In the genomic region with DNA sequence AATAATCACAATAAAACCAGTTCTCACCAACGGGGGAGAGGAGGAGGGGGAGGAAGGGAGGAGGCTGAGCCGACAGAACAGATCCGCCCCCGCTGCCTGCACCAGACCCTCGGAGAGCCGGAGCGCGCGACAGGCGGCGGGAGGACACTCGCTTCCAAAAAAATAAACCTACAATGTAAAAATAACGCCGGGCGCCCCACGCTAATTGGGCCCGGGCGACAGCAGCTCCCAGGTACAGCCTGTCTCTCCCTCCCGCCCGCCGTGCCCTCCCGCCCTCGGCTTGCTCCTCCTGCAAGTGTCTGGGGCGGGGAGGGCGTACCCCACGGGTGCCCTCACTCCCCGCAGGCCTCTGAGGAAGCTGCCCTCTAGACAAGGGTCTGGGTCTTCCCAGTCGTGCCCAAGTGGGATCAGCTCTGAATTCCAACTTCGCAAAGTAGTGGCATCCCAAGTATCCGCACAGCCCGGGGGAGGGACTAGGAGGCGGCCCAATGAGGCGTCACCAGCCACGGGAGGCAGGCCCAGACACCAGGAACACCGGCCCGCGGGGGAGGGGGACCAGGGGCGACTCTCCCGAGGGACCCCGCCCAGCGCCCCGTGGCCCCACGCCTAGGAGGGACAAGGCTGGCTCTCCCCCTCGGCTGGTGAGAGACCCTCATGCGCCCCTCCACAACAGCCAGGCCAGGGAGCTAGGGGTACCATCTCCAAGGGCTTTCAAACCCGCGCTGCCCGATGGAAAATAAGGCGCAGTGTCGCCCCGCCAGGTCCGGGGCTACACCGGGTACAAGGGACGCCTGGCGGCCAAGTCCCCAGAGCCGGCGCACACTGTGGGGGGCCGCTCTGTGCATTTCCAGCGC, we compare ENCODE assay signal across 8 cellular contexts. TPM values are rescaled to one million over a fixed set of nuclear protein-coding genes. Genes with fewer than 3 reads are reported as not detected.
DNase-seq lines count a peak whose midpoint lies in the region; ATAC-seq and TF ChIP-seq lines count a peak whose summit lies in the region.

No MANE protein-coding gene starts in this region.

- peaks cover 46% of the 10 kb centered on the region for H3K4me1 Mint-ChIP-seq in neural progenitor cell

- DNase-seq in D341Med (ENCODE audit: low spot score) (peak; percentile 87), HuH-7 (ENCODE audit: low spot score) (peak; percentile 93), SHP77 (lab: John Stamatoyannopoulos, UW) (peak; percentile 21 to 65), foreskin melanocyte (peak; percentile 63), neural progenitor cell (ENCODE audit: low spot score) (peak; percentile 88), suprapubic skin (ENCODE audit: low spot score in 2 of 2) (peak; percentile 94 to 97)
- DNase-seq in activated naive CD4-positive, alpha-beta T cell treated with Interleukin-2 at 50 U/mL for 16 hours, result peak; percentile 73

- peaks cover 58% of the 10 kb centered on the region for H3K79me2 ChIP-seq in neural progenitor cell (ENCODE audit: low read depth)

- no peak for TF ChIP-seq EP300 in suprapubic skin (IDR thresholded peaks at IDR 0.05)

- no peaks in the 10 kb centered on the region for H3K36me3 Mint-ChIP-seq in neural progenitor cell

- TF ChIP-seq POLR2A in suprapubic skin (IDR thresholded peaks at IDR 0.05), result peak in 1 of 2 donors; percentile 61

- no peak overlapping the region for H2AFZ ChIP-seq in neural progenitor cell (replicated peaks)

- H3K27ac ChIP-seq in neural progenitor cell (peak overlapping the region; percentile 7), suprapubic skin (peak overlapping the region; percentile 97)

- ATAC-seq in GM21515 (IDR thresholded peaks at IDR 0.05; ENCODE audit: unreplicated experiment), result peak; percentile 36

- under 1% methylated on average over 41 of the region's 59 CpGs for WGBS in suprapubic skin

- TF ChIP-seq CTCF in neural progenitor cell (IDR thresholded peaks at IDR 0.05) (peak; percentile 35), suprapubic skin (IDR thresholded peaks at IDR 0.05) (no peak)

- H3K36me3 ChIP-seq in neural progenitor cell (no peaks in the 10 kb centered on the region), suprapubic skin (no peaks in the 10 kb centered on the region)

- H3K4me2 ChIP-seq in neural progenitor cell, result peak overlapping the region; percentile 98

- peak overlapping the region; percentile 93 for H3K4me3 Mint-ChIP-seq in neural progenitor cell

- H4K20me1 ChIP-seq in neural progenitor cell (ENCODE audit: low read depth), result peaks cover 54% of the 10 kb centered on the region

- H3K27me3 Mint-ChIP-seq in neural progenitor cell (ENCODE audit: insufficient read depth, low read depth), result no peaks in the 10 kb centered on the region

- peaks cover 38% of the 10 kb centered on the region for H3K4me1 ChIP-seq in neural progenitor cell
- peaks cover 63% of the 10 kb centered on the region for H3K4me1 ChIP-seq in suprapubic skin

- H3K27me3 ChIP-seq in neural progenitor cell (no peaks in the 10 kb centered on the region), suprapubic skin (no peaks in the 10 kb centered on the region)

- H3K27ac Mint-ChIP-seq in neural progenitor cell, result no peak overlapping the region

- H3K9ac ChIP-seq in neural progenitor cell, result peak overlapping the region; percentile 61

- H3K4me3 ChIP-seq in neural progenitor cell, result peak overlapping the region; percentile 79
- H3K4me3 ChIP-seq in suprapubic skin, result peak overlapping the region; percentile 91

- H3F3A ChIP-seq in neural progenitor cell (ENCODE audit: low read depth), result peaks cover 62% of the 10 kb centered on the region

- H3K9me3 ChIP-seq in neural progenitor cell (ENCODE audit: low read depth) (no peaks in the 10 kb centered on the region), suprapubic skin (no peaks in the 10 kb centered on the region)

- no peaks in the 10 kb centered on the region for H3K9me3 Mint-ChIP-seq in neural progenitor cell

RNA-seq across cellular contexts. Expression of gene NCOR2, which starts 1.0 kb away (rescaled TPM):
- total RNA-seq in neural progenitor cell (ENCODE audit: low replicate concordance) (14.3 and 18.0 TPM in 2 replicates), suprapubic skin (100 to 1,000 TPM; 111 to 264 (median 187) TPM)

Comparison
In these comparisons a context has a peak if more than half of its experiments do, and no peak if none do; other contexts are left out.
1. Peak in every context shown above with its lines: DNase-seq, ATAC-seq, H3K4me3 ChIP-seq and H3K27ac ChIP-seq.
2. DNase-seq: peak in every context shown above with its lines; median percentile 96 in suprapubic skin; 93 in HuH-7; 88 in neural progenitor cell; 87 in D341Med; 73 in activated naive CD4-positive, alpha-beta T cell treated with Interleukin-2 at 50 U/mL for 16 hours; 63 in foreskin melanocyte; 43 in SHP77.